18 cellular contexts compared by ENCODE assay signal in genomic region chr12:129635003-129635685, GRCh38.
"Had no signal": no experiment of that assay in that cellular context is flagged by ENCODE, and none has a peak within 500 bp of the region (broad histone marks: within the 10 kb centered on the region; RNA-seq: fewer than 3 reads in every experiment).

No MANE protein-coding gene starts in this region.

- H3K27me3 ChIP-seq: brain microvascular endothelial cell, colonic mucosa, thyroid gland had no signal

- H3K4me3 ChIP-seq: colonic mucosa, left ventricle myocardium inferior, thyroid gland had no signal

- H3K36me3 ChIP-seq: brain microvascular endothelial cell, colonic mucosa, left ventricle myocardium inferior, thyroid gland had no signal

- H3K27ac ChIP-seq: brain microvascular endothelial cell, colonic mucosa, left ventricle myocardium inferior, thyroid gland had no signal

- H3K4me1 ChIP-seq: colonic mucosa, left ventricle myocardium inferior, thyroid gland had no signal

- ATAC-seq: activated naive CD8-positive, alpha-beta T cell treated with anti-CD3 and anti-CD28 coated beads, Interleukin-2, amount 50 U/mL, for 24 hours; activated T-cell treated with anti-CD3 and anti-CD28 coated beads, Interleukin-2, amount 50 U/mL, for 4 hours had no signal

- DNase-seq: activated CD4-positive, alpha-beta T cell treated with anti-CD3 and anti-CD28 coated beads, Interleukin-2, amount 50 U/mL, for 1 hour; activated CD8-positive, alpha-beta memory T cell treated with anti-CD3 and anti-CD28 coated beads, Interleukin-2, amount 50 U/mL, for 4 hours; activated naive CD4-positive, alpha-beta T cell treated with anti-CD3 and anti-CD28 coated beads, Interleukin-2, amount 10 ng/mL, durations not matched to agents 7 days and 5 days; activated naive CD8-positive, alpha-beta T cell treated with anti-CD3 and anti-CD28 coated beads, Interleukin-2, amount 50 U/mL, for 24 hours; activated T-cell treated with anti-CD3 and anti-CD28 coated beads, Interleukin-2, amount 50 U/mL, for 4 hours; anterior cingulate cortex; brain microvascular endothelial cell; colonic mucosa; foreskin melanocyte; glutamatergic neuron; hippocampal formation; left ventricle myocardium inferior; mammary epithelial cell; nephron progenitor cell; stimulated activated CD4-positive, alpha-beta T cell treated with anti-CD3 and anti-CD28 coated beads, Interleukin-2, amount 100 ng/mL, for 24 hours; stimulated activated naive CD4-positive, alpha-beta T cell treated with Interleukin-2 at 50 U/mL for 16 hours; T-helper 9 cell; thyroid gland had no signal

- H3K9me3 ChIP-seq: colonic mucosa, left ventricle myocardium inferior, thyroid gland had no signal
